7 cellular contexts compared by ENCODE assay signal in genomic region chr2:240579771-240580614, GRCh38. TPM values are rescaled to one million over a fixed set of nuclear protein-coding genes. Genes with fewer than 3 reads are reported as not detected.
DNase-seq lines count a peak whose midpoint lies in the region; ATAC-seq, FAIRE-seq and TF ChIP-seq lines count a peak whose summit lies in the region.

No MANE protein-coding gene starts in this region.

- H3K4me3 ChIP-seq in epithelial cell of esophagus (ENCODE audit: low read length) = peak overlapping the region; percentile 22
- no peak overlapping the region for H3K4me3 ChIP-seq in pancreas

- ATAC-seq in activated CD8-positive, alpha-beta T cell treated with anti-CD3 and anti-CD28 coated beads for 36 hours = peak; percentile 82
- ATAC-seq in pancreas = peak; percentile 80 to 89 (median 84)
- no peak for ATAC-seq in HG02623 (IDR thresholded peaks at IDR 0.05; ENCODE audit: unreplicated experiment)

- peaks cover 19% of the 10 kb centered on the region for H3K36me3 Mint-ChIP-seq in activated CD8-positive, alpha-beta T cell treated with anti-CD3 and anti-CD28 coated beads for 36 hours (ENCODE audit: low read depth)

- FAIRE-seq in GM18507 (lab: Jason Lieb, UNC) (peak; percentile 92), pancreas (lab: Jason Lieb, UNC) (no peak), D721Med (lab: Jason Lieb, UNC) (no peak)

- H3K27me3 Mint-ChIP-seq in activated CD8-positive, alpha-beta T cell treated with anti-CD3 and anti-CD28 coated beads for 36 hours = no peaks in the 10 kb centered on the region

- H3K27ac Mint-ChIP-seq in activated CD8-positive, alpha-beta T cell treated with anti-CD3 and anti-CD28 coated beads for 36 hours = peak overlapping the region; percentile 82

- no peak overlapping the region for H3K4me3 Mint-ChIP-seq in activated CD8-positive, alpha-beta T cell treated with anti-CD3 and anti-CD28 coated beads for 36 hours

- CTCF ChIA-PET in activated CD8-positive, alpha-beta T cell treated with anti-CD3 and anti-CD28 coated beads for 36 hours (lab: Charles Lee) = interaction anchor here (0.7 to 3.3 kb wide), 11 partner anchors 9 to 66 kb away, joined by 3 to 30 read pairs (median 5); partner anchors contain the start of gene RNPEPL1

- no peaks in the 10 kb centered on the region for H3K9me3 Mint-ChIP-seq in activated CD8-positive, alpha-beta T cell treated with anti-CD3 and anti-CD28 coated beads for 36 hours

- WGBS in pancreas, 2 donors = 38 to 46% methylated on average over 27 of the region's 27 CpGs

- H3K4me1 Mint-ChIP-seq in activated CD8-positive, alpha-beta T cell treated with anti-CD3 and anti-CD28 coated beads for 36 hours (ENCODE audit: low read depth) = peaks cover 38% of the 10 kb centered on the region

- H3K9me3 ChIP-seq in pancreas = no peaks in the 10 kb centered on the region

- peak overlapping the region; percentile 57 to 60 (median 59) for H3K27ac ChIP-seq in pancreas

- POLR2A ChIA-PET in activated CD8-positive, alpha-beta T cell treated with anti-CD3 and anti-CD28 coated beads for 36 hours (lab: Charles Lee) = interaction anchor here (1.0 to 2.7 kb wide), 7 partner anchors 9 to 44 kb away, joined by 3 to 12 read pairs (median 3); partner anchors contain the start of gene RNPEPL1

- DNase-seq in GM18507 (ENCODE audit: extremely low spot score, insufficient read length, low read depth) (no peak), NCI-H1694 treated with DMSO at 0.1 percent for 48 hours (lab: John Stamatoyannopoulos, UW) (peak; percentile 82), epithelial cell of esophagus (ENCODE audit: low read depth) (peak; percentile 93), pancreas (peak; percentile 65 to 92 (median 86)), D721Med (ENCODE audit: insufficient read length, low spot score) (no peak)
- DNase-seq in activated CD8-positive, alpha-beta T cell treated with anti-CD3 and anti-CD28 coated beads for 36 hours = peak; percentile 83

- intact Hi-C loops in activated CD8-positive, alpha-beta T cell treated with anti-CD3 and anti-CD28 coated beads for 36 hours (cut with micrococcal nuclease) = no loop called here
- intact Hi-C loops in pancreas (cut with DNase I) = no loop called here

- no peaks in the 10 kb centered on the region for H3K27me3 ChIP-seq in pancreas

- H3K4me1 ChIP-seq in pancreas = peaks cover 8 to 20% (median 14%) of the 10 kb centered on the region in 3 donors

- H3K36me3 ChIP-seq in pancreas = peaks cover 0 to 23% (median 11%) of the 10 kb centered on the region in 3 donors

- TF ChIP-seq CTCF in activated CD8-positive, alpha-beta T cell treated with anti-CD3 and anti-CD28 coated beads for 36 hours (IDR thresholded peaks at IDR 0.05) = peak; percentile 62
- peak; percentile 56 for TF ChIP-seq CTCF in epithelial cell of esophagus (IDR thresholded peaks at IDR 0.05; ENCODE audit: insufficient read depth, low read depth, low read length, missing control alignments)
- TF ChIP-seq CTCF in pancreas (IDR thresholded peaks at IDR 0.05) = peak; percentile 21 to 39 (median 31)
- no peak for TF ChIP-seq CTCF in D721Med (IDR thresholded peaks at IDR 0.05; ENCODE audit: insufficient read depth, missing control alignments)

RNA-seq across cellular contexts. Expression of gene CAPN10, which starts 6.5 kb away (rescaled TPM):
- total RNA-seq in activated CD8-positive, alpha-beta T cell treated with anti-CD3 and anti-CD28 coated beads for 36 hours = 10 to 100 TPM; 26.8 to 29.1 TPM
- 10 to 100 TPM in 3 of 6 donors, 1 to 10 TPM in 3; 8.6 to 19.0 (median 10.9) TPM for total RNA-seq in pancreas
- polyA plus RNA-seq in pancreas = 10 to 100 TPM; 47.0 to 49.3 TPM

RNA-seq across cellular contexts. Expression of gene RNPEPL1, which starts 11.7 kb away (rescaled TPM):
- total RNA-seq in activated CD8-positive, alpha-beta T cell treated with anti-CD3 and anti-CD28 coated beads for 36 hours = 10 to 100 TPM; 39.1 to 40.5 TPM
- total RNA-seq in pancreas = 10 to 100 TPM; 37.1 to 48.5 (median 39.6) TPM
- 100 to 1,000 TPM in 1 of 2 donors, 10 to 100 TPM in 1; 80.3 to 195 TPM for polyA plus RNA-seq in pancreas

RNA-seq across cellular contexts. Expression of gene DUSP28, which starts 19.8 kb away (rescaled TPM):
- 1 to 10 TPM; 4.5 to 6.2 TPM for total RNA-seq in activated CD8-positive, alpha-beta T cell treated with anti-CD3 and anti-CD28 coated beads for 36 hours
- 1 to 10 TPM; 1.6 to 3.5 (median 2.4) TPM for total RNA-seq in pancreas
- 1 to 10 TPM; 2.6 to 5.0 TPM for polyA plus RNA-seq in pancreas

RNA-seq across cellular contexts. Expression of gene ANKMY1, which starts 22.2 kb away (rescaled TPM):
- 10 to 100 TPM; 14.5 to 18.6 TPM for total RNA-seq in activated CD8-positive, alpha-beta T cell treated with anti-CD3 and anti-CD28 coated beads for 36 hours
- total RNA-seq in pancreas = 10 to 100 TPM in 4 of 6 donors, 1 to 10 TPM in 2; 6.9 to 11.8 (median 10.3) TPM
- 10 to 100 TPM; 11.3 to 20.1 TPM for polyA plus RNA-seq in pancreas

RNA-seq across cellular contexts. Expression of gene GPR35, which starts 45.3 kb away (rescaled TPM):
- total RNA-seq in activated CD8-positive, alpha-beta T cell treated with anti-CD3 and anti-CD28 coated beads for 36 hours = 10 to 100 TPM; 14.4 to 14.6 TPM
- 1 to 10 TPM in 2 of 6 donors, under 1 TPM in 4; 0.35 to 1.4 (median 0.84) TPM for total RNA-seq in pancreas
- 1 to 10 TPM; 4.1 to 4.6 TPM for polyA plus RNA-seq in pancreas

Comparison
In these comparisons a context has a peak if more than half of its experiments do, and no peak if none do; other contexts are left out.
1. DNase-seq: peak in NCI-H1694 treated with DMSO at 0.1 percent for 48 hours (single experiment), activated CD8-positive, alpha-beta T cell treated with anti-CD3 and anti-CD28 coated beads for 36 hours (single experiment), epithelial cell of esophagus (single experiment) and pancreas (6 of 6); none in GM18507 (single experiment) and D721Med (single experiment).